Comparison of ENCODE assay signal across 1 cellular context in the genomic region with DNA sequence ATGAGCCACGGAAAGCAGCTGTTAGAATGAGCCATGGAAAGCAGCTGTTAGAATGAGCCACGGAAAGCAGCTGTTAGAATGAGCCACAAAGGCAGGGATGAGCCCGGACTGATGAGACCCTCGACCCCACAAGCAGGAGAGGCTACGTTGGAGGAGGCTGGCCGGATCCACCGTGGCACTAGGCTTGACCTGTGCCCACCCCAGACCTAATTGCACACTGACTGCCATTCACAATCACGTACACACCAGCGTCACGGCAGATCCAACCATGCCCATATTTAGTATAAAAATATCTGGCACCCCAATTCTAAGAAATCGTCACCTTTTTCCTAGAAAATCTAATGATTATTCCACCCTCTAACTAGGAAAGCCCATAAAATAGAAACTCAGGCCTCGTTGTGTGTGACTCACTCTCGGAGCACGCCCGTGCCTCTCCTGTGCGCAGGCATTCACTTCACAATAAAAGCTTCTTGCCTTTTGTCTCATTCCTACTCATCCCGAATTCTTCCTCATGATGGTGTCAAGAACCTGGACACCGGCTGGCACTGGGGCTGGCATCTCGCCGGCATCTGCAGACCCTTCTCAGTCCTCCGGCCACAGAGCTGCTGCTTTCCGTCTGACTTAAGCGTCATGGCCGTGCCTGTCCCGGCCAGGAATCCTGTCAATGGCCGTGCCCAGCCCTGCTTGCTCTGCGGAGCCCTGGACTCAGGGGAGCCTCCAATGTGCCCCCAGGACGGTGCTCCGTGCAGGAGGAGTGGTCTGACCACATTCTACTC.
TF ChIP-seq lines count a peak whose summit lies in the region.

No MANE protein-coding gene starts in this region.

TF ChIP-seq in K562, 482 proteins besides CTCF, POLR2A, EP300 and RAD21 (continued from another document and continues in another):
- TF ChIP-seq JUNB (CRISPR knock-in tag; conservative IDR thresholded peaks at IDR 0.05) = no peak
- peak; percentile 70 for TF ChIP-seq TAF9B (IDR thresholded peaks at IDR 0.05; ENCODE audit: partially characterized antibody)
- TF ChIP-seq, protein P1, sequence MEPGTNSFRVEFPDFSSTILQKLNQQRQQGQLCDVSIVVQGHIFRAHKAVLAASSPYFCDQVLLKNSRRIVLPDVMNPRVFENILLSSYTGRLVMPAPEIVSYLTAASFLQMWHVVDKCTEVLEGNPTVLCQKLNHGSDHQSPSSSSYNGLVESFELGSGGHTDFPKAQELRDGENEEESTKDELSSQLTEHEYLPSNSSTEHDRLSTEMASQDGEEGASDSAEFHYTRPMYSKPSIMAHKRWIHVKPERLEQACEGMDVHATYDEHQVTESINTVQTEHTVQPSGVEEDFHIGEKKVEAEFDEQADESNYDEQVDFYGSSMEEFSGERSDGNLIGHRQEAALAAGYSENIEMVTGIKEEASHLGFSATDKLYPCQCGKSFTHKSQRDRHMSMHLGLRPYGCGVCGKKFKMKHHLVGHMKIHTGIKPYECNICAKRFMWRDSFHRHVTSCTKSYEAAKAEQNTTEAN (CRISPR knock-in tag; IDR thresholded peaks at IDR 0.05) = 0 out of 2 replicates have a peak, but pooled peaks have one; percentile 61
- peak; percentile 43; the same call in 1 of the 2 replicates for TF ChIP-seq ZBTB7A (IDR thresholded peaks at IDR 0.05; ENCODE audit: borderline replicate concordance, control insufficient read depth, low read depth, low read length)
- TF ChIP-seq RUNX1 (IDR thresholded peaks at IDR 0.05; ENCODE audit: low read depth) = no peak
- TF ChIP-seq PHTF2 (CRISPR knock-in tag; IDR thresholded peaks at IDR 0.05) = no peak
- TF ChIP-seq HDAC3 (IDR thresholded peaks at IDR 0.05; ENCODE audit: borderline replicate concordance, partially characterized antibody) = no peak
- peak; percentile 72 for TF ChIP-seq ATF7 (IDR thresholded peaks at IDR 0.05)
- TF ChIP-seq CREB3L1 (IDR thresholded peaks at IDR 0.05; ENCODE audit: borderline replicate concordance, low read depth) = 0 out of 2 replicates have a peak, but pooled peaks have one; percentile 36
- TF ChIP-seq MED1 (CRISPR knock-in tag; IDR thresholded peaks at IDR 0.05; ENCODE audit: borderline replicate concordance) = no peak
- no peak for TF ChIP-seq SAFB2 (IDR thresholded peaks at IDR 0.05; ENCODE audit: borderline replicate concordance, low read depth, low read length, severe bottlenecking)
- TF ChIP-seq CAMTA2 (CRISPR knock-in tag; conservative IDR thresholded peaks at IDR 0.05) = no peak
- 0 out of 2 replicates have a peak, but pooled peaks have one; percentile 67 for TF ChIP-seq SMAD3 (CRISPR knock-in tag; conservative IDR thresholded peaks at IDR 0.05)
- TF ChIP-seq, protein P2, sequence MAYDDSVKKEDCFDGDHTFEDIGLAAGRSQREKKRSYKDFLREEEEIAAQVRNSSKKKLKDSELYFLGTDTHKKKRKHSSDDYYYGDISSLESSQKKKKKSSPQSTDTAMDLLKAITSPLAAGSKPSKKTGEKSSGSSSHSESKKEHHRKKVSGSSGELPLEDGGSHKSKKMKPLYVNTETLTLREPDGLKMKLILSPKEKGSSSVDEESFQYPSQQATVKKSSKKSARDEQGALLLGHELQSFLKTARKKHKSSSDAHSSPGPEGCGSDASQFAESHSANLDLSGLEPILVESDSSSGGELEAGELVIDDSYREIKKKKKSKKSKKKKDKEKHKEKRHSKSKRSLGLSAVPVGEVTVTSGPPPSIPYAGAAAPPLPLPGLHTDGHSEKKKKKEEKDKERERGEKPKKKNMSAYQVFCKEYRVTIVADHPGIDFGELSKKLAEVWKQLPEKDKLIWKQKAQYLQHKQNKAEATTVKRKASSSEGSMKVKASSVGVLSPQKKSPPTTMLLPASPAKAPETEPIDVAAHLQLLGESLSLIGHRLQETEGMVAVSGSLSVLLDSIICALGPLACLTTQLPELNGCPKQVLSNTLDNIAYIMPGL (CRISPR knock-in tag; IDR thresholded peaks at IDR 0.05) = no peak
- TF ChIP-seq GTF2F1 (IDR thresholded peaks at IDR 0.05; ENCODE audit: low read depth, low read length) = no peak; the same call in 1 of the 2 replicates
- TF ChIP-seq ZFP36 (IDR thresholded peaks at IDR 0.05; ENCODE audit: low read depth, low read length, partially characterized antibody) = no peak
- no peak for TF ChIP-seq RFX5 (IDR thresholded peaks at IDR 0.05; ENCODE audit: low read depth, low read length)
- TF ChIP-seq JUND (IDR thresholded peaks at IDR 0.05; ENCODE audit: borderline replicate concordance, low read depth, low read length) = peak; percentile 98
- peak; percentile 97 for TF ChIP-seq JUND (tag; IDR thresholded peaks at IDR 0.05; ENCODE audit: borderline replicate concordance, low read depth, low read length)
- no peak for TF ChIP-seq GABPB1 (CRISPR knock-in tag; IDR thresholded peaks at IDR 0.05)
- 0 out of 2 replicates have a peak, but pooled peaks have one; percentile 35 for TF ChIP-seq GABPA (tag; conservative IDR thresholded peaks at IDR 0.05; ENCODE audit: low read depth)
- no peak for TF ChIP-seq PTTG1 (tag; IDR thresholded peaks at IDR 0.05; ENCODE audit: low read depth)
- no peak for TF ChIP-seq CEBPG (CRISPR knock-in tag; IDR thresholded peaks at IDR 0.05)
- no peak for TF ChIP-seq CEBPG (tag; conservative IDR thresholded peaks at IDR 0.05 in 1 of 2, IDR thresholded peaks at IDR 0.05 in 1 of 2)
- peak; percentile 54 for TF ChIP-seq ZNF239 (CRISPR knock-in tag; IDR thresholded peaks at IDR 0.05)
- TF ChIP-seq ZNF764 (CRISPR knock-in tag; IDR thresholded peaks at IDR 0.05; ENCODE audit: low read depth) = no peak
- no peak for TF ChIP-seq LCOR (CRISPR knock-in tag; IDR thresholded peaks at IDR 0.05)
- TF ChIP-seq, protein P3, sequence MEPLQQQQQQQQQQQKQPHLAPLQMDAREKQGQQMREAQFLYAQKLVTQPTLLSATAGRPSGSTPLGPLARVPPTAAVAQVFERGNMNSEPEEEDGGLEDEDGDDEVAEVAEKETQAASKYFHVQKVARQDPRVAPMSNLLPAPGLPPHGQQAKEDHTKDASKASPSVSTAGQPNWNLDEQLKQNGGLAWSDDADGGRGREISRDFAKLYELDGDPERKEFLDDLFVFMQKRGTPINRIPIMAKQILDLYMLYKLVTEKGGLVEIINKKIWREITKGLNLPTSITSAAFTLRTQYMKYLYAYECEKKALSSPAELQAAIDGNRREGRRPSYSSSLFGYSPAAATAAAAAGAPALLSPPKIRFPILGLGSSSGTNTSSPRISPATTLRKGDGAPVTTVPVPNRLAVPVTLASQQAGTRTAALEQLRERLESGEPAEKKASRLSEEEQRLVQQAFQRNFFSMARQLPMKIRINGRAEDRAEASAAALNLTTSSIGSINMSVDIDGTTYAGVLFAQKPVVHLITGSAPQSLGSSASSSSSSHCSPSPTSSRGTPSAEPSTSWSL (CRISPR knock-in tag; IDR thresholded peaks at IDR 0.05; ENCODE audit: borderline replicate concordance) = no peak
- peak; percentile 69 for TF ChIP-seq ZNF766 (CRISPR knock-in tag; conservative IDR thresholded peaks at IDR 0.05)
- TF ChIP-seq RBM17 (IDR thresholded peaks at IDR 0.05; ENCODE audit: borderline replicate concordance, low read depth, low read length) = no peak
- TF ChIP-seq ARID3A (IDR thresholded peaks at IDR 0.05; ENCODE audit: borderline replicate concordance, low read depth, low read length) = peak; percentile 76; the same call in 1 of the 2 replicates
- no peak for TF ChIP-seq ZNF436 (CRISPR knock-in tag; IDR thresholded peaks at IDR 0.05)
- TF ChIP-seq E2F6 (IDR thresholded peaks at IDR 0.05; ENCODE audit: borderline replicate concordance in 1 of 2, extremely low read depth in 1 of 2, insufficient read depth in 1 of 2, insufficient read length in 1 of 2, low read depth in 1 of 2, low read length in 1 of 2, poor library complexity in 1 of 2, severe bottlenecking in 1 of 2) = peak; percentile 54 to 59
- TF ChIP-seq ZBTB12 (CRISPR knock-in tag; IDR thresholded peaks at IDR 0.05) = no peak
- TF ChIP-seq TCF7 (IDR thresholded peaks at IDR 0.05; ENCODE audit: borderline replicate concordance) = no peak
- TF ChIP-seq EP400 (IDR thresholded peaks at IDR 0.05) = peak; percentile 72
- TF ChIP-seq ZHX1 (conservative IDR thresholded peaks at IDR 0.05; ENCODE audit: low read length) = no peak
- TF ChIP-seq CBFA2T3 (IDR thresholded peaks at IDR 0.05) = peak; percentile 23; the same call in 1 of the 2 replicates
- TF ChIP-seq KLF1 (tag; IDR thresholded peaks at IDR 0.05) = no peak
- peak in 1 of 2 experiments; percentile 22; a peak in 2 of 4 replicates for TF ChIP-seq HDAC1 (IDR thresholded peaks at IDR 0.05)
- TF ChIP-seq DIDO1 (tag; IDR thresholded peaks at IDR 0.05; ENCODE audit: low read depth) = no peak
- no peak for TF ChIP-seq ZNF518B (CRISPR knock-in tag; IDR thresholded peaks at IDR 0.05)
- TF ChIP-seq ETV1 (tag; conservative IDR thresholded peaks at IDR 0.05; ENCODE audit: low read depth) = no peak
- TF ChIP-seq POLR2AphosphoS2 (IDR thresholded peaks at IDR 0.05; ENCODE audit: low read length) = no peak
